In the genomic region with DNA sequence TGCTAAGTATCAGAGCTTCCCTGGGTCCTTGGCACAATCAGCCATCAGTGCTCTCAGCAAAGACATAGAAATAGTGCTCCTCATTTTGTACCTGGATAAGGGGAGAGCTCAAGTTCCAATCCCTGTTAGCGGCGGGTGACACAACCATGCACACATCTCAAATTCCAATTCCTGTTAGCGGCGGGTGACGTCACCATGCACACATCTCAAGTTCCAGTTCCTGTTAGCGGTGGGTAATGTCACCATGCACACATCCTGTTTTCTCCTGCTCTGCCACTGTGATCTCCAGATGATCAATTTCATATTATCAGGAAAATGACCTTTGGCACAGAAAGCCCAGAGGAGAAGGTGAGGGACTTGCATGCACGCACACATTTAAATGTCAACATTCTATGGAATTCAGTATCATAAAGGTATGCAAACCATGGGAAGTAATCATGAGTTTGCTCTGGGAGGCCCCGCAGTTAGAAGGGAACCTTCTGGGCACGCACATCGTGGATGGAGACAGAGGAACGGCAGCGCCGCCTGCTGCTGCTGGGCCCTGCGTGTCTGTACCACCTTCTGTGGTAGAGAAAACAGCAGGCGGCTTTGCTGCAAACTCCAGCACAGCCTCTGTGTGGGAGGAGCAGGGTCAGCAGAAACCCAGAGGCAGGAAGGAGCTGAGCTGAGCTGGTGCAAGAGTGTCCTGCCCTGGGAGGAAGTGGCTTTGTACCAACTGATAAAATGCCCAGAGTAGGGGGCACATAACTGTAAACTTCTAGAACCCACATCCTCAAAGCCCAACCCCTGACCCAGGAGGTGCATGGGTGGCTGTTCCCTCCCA, we compare ENCODE assay signal across 8 cellular contexts.
DNase-seq lines count a peak whose midpoint lies in the region; ATAC-seq and TF ChIP-seq lines count a peak whose summit lies in the region.

No MANE protein-coding gene starts in this region.

- peaks cover 5 to 10% of the 10 kb centered on the region in 2 donors for H3K36me3 Mint-ChIP-seq in activated T-cell treated with anti-CD3 and anti-CD28 coated beads, Interleukin-2, amount 50 U/mL, for 72 hours (ENCODE audit: insufficient read depth in 2 of 2)
- H3K36me3 Mint-ChIP-seq in neural crest cell (ENCODE audit: low read depth), result no peaks in the 10 kb centered on the region

- H3K4me1 ChIP-seq in stomach, result peaks cover 44 to 74% (median 49%) of the 10 kb centered on the region in 4 donors

- peak; percentile 84 for ATAC-seq in GM19351 (IDR thresholded peaks at IDR 0.05; ENCODE audit: unreplicated experiment)
- peak; percentile 83 for ATAC-seq in HG03460 (IDR thresholded peaks at IDR 0.05; ENCODE audit: unreplicated experiment)
- ATAC-seq in activated T-cell treated with anti-CD3 and anti-CD28 coated beads, Interleukin-2, amount 50 U/mL, for 72 hours (replicated peaks in 1 of 2), result peak; percentile 90 to 91

- peak overlapping the region; percentile 68 to 97 for H3K4me3 Mint-ChIP-seq in activated T-cell treated with anti-CD3 and anti-CD28 coated beads, Interleukin-2, amount 50 U/mL, for 72 hours
- H3K4me3 Mint-ChIP-seq in neural crest cell, result no peak overlapping the region

- H3K9me3 Mint-ChIP-seq in activated T-cell treated with anti-CD3 and anti-CD28 coated beads, Interleukin-2, amount 50 U/mL, for 72 hours, result no peaks in the 10 kb centered on the region
- H3K9me3 Mint-ChIP-seq in neural crest cell, result no peaks in the 10 kb centered on the region

- DNase-seq in CD1c-positive myeloid dendritic cell (ENCODE audit: extremely low spot score) (peak; percentile 96), OCI-M2 (lab: John Stamatoyannopoulos, UW; ENCODE audit: unreplicated experiment) (peak; percentile 11), fibroblast of gingiva (ENCODE audit: low read depth) (peak; percentile 71), neural crest cell (ENCODE audit: low read depth, low spot score) (peak; percentile 54), stomach (peak; percentile 82)
- DNase-seq in activated T-cell treated with anti-CD3 and anti-CD28 coated beads, Interleukin-2, amount 50 U/mL, for 72 hours, result peak; percentile 82 to 88

- TF ChIP-seq EP300 in stomach (IDR thresholded peaks at IDR 0.05), result no peak

- H3K4me1 Mint-ChIP-seq in activated T-cell treated with anti-CD3 and anti-CD28 coated beads, Interleukin-2, amount 50 U/mL, for 72 hours (ENCODE audit: low read depth), result peaks cover 66% of the 10 kb centered on the region
- H3K4me1 Mint-ChIP-seq in neural crest cell, result peaks cover 52% of the 10 kb centered on the region

- H3K4me3 ChIP-seq in stomach, result no peak overlapping the region

- TF ChIP-seq CTCF in neural crest cell (conservative IDR thresholded peaks at IDR 0.05) (peak; percentile 58), stomach (IDR thresholded peaks at IDR 0.05) (peak in 5 of 7 experiments; percentile 26 to 66 (median 54))

- H3K27ac ChIP-seq in stomach, result peak overlapping the region; percentile 55 to 90 (median 81)

- H3K27me3 Mint-ChIP-seq in activated T-cell treated with anti-CD3 and anti-CD28 coated beads, Interleukin-2, amount 50 U/mL, for 72 hours (ENCODE audit: low read depth), result no peaks in the 10 kb centered on the region
- H3K27me3 Mint-ChIP-seq in neural crest cell (ENCODE audit: low read depth), result peaks cover 5% of the 10 kb centered on the region

- peak overlapping the region; percentile 99 for H3K27ac Mint-ChIP-seq in activated T-cell treated with anti-CD3 and anti-CD28 coated beads, Interleukin-2, amount 50 U/mL, for 72 hours
- H3K27ac Mint-ChIP-seq in neural crest cell (ENCODE audit: unreplicated experiment), result no peak overlapping the region

- H3K9me3 ChIP-seq in stomach, result no peaks in the 10 kb centered on the region

- intact Hi-C loops in stomach (cut with DNase I; ENCODE audit: low total_unique reads), result loop anchor here (10.0 kb wide), 1 partner anchor 50 kb away; no protein-coding TSS in a partner anchor

- peaks cover 0 to 5% (median 0%) of the 10 kb centered on the region in 4 donors for H3K36me3 ChIP-seq in stomach

- 6 to 26% (median 16%) methylated on average over 15 of the region's 15 CpGs for WGBS in stomach, 5 donors

- no peak for TF ChIP-seq POLR2A in stomach (IDR thresholded peaks at IDR 0.05)

- H3K27me3 ChIP-seq in stomach, result no peaks in the 10 kb centered on the region

Comparison
In these comparisons a context has a peak if more than half of its experiments do, and no peak if none do; other contexts are left out.
1. DNase-seq: peak in every context shown above with its lines; median percentile 96 in CD1c-positive myeloid dendritic cell; 85 in activated T-cell treated with anti-CD3 and anti-CD28 coated beads, Interleukin-2, amount 50 U/mL, for 72 hours; 82 in stomach; 71 in fibroblast of gingiva; 54 in neural crest cell; 11 in OCI-M2.